14 cellular contexts compared by ENCODE assay signal in the genomic region with DNA sequence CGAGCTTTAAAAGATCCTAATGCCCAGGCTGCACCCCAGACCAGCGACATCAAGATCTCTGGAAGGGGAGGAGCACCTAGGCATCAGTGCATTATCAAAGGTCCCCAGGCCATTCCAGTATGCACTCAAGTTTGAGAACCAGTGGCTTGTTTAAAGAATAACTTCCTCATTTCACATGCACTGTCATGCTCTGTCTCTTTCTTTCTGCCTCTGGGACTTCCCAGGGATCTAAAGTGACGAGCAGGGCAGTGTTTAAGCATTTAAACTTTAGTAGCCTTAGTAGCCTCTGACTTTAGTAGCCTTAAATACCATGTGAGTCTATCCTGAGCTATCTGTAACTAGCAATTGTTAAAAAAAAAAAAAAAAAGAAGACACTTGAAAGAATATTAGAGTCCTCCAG. TPM values are rescaled to one million over a fixed set of nuclear protein-coding genes. Genes with fewer than 3 reads are reported as not detected.
DNase-seq lines count a peak whose midpoint lies in the region; ATAC-seq and TF ChIP-seq lines count a peak whose summit lies in the region.
"Had no signal": no experiment of that assay in that cellular context is flagged by ENCODE, and none has a peak within 500 bp of the region (broad histone marks: within the 10 kb centered on the region; RNA-seq: fewer than 3 reads in every experiment).

No MANE protein-coding gene starts in this region.

- H3K27me3 ChIP-seq in endodermal cell (ENCODE audit: control insufficient read depth, insufficient read depth, low read length, poor library complexity, severe bottlenecking), result no peaks in the 10 kb centered on the region
- H3K27me3 ChIP-seq: breast epithelium had no signal

- 74 to 87% methylated on average over 3 of the region's 3 CpGs for WGBS in endodermal cell (ENCODE audit: insufficient coverage in 1 of 2, insufficient read length in 1 of 2), 2 experiments

- no peaks in the 10 kb centered on the region for H3K9me3 ChIP-seq in endodermal cell (ENCODE audit: control insufficient read depth, low read length)
- H3K9me3 ChIP-seq: breast epithelium had no signal

- no peaks in the 10 kb centered on the region for H3K4me1 ChIP-seq in endodermal cell (ENCODE audit: control insufficient read depth, insufficient read depth, low read length)
- H3K4me1 ChIP-seq: breast epithelium had no signal

- DNase-seq in endodermal cell (no peak), globus pallidus (ENCODE audit: low spot score) (no peak), NCI-H774 (lab: John Stamatoyannopoulos, UW) (no peak)
- no peak for DNase-seq in stimulated activated CD4-positive, alpha-beta T cell treated with anti-CD3 and anti-CD28 coated beads, Interleukin-4, amount 100 ng/mL, for 4 hours
- no peak for DNase-seq in stimulated activated CD4-positive, alpha-beta T cell treated with anti-CD3 and anti-CD28 coated beads, Interleukin-2, amount 100 ng/mL, for 24 hours
- DNase-seq: COR-L47; small intestine; stimulated activated naive CD4-positive, alpha-beta T cell had no signal

- no peak overlapping the region for H3K9ac ChIP-seq in endodermal cell (ENCODE audit: extremely low read depth, low read length, poor library complexity, severe bottlenecking)

- no peak overlapping the region for H3K4me3 Mint-ChIP-seq in endodermal cell
- H3K4me3 Mint-ChIP-seq: mesothelial cell of epicardium had no signal

- no peak overlapping the region for H3K27ac ChIP-seq in endodermal cell (ENCODE audit: low read depth, low read length)
- H3K27ac ChIP-seq: breast epithelium had no signal

- H3K27me3 Mint-ChIP-seq in endodermal cell (ENCODE audit: insufficient read depth), result peaks cover 3% of the 10 kb centered on the region

- ATAC-seq in GM18511 (IDR thresholded peaks at IDR 0.05; ENCODE audit: unreplicated experiment) (peak; percentile 98), GM21423 (IDR thresholded peaks at IDR 0.05; ENCODE audit: unreplicated experiment) (peak; percentile 98), HG03139 (IDR thresholded peaks at IDR 0.05; ENCODE audit: unreplicated experiment) (peak; percentile 81)
- ATAC-seq: SK-N-SH treated with all-trans-retinoic acid at 6 μM for 48 hours had no signal

- no peak for TF ChIP-seq CTCF in endodermal cell (conservative IDR thresholded peaks at IDR 0.05)

- peak overlapping the region; percentile 16 for H3K4me3 ChIP-seq in endodermal cell (ENCODE audit: low read length)
- H3K4me3 ChIP-seq: breast epithelium had no signal

- H3K4me1 Mint-ChIP-seq in endodermal cell, result peaks cover 21% of the 10 kb centered on the region

- H3K9me3 Mint-ChIP-seq in endodermal cell, result peaks cover 1% of the 10 kb centered on the region

- no peaks in the 10 kb centered on the region for H3K36me3 Mint-ChIP-seq in endodermal cell (ENCODE audit: low read depth)

- H3K27ac Mint-ChIP-seq in endodermal cell, result peak overlapping the region; percentile 76
- H3K27ac Mint-ChIP-seq: mesothelial cell of epicardium had no signal

- no peaks in the 10 kb centered on the region for H3K36me3 ChIP-seq in endodermal cell (ENCODE audit: control insufficient read depth, insufficient read depth, low read length)
- H3K36me3 ChIP-seq: breast epithelium had no signal

RNA-seq across cellular contexts. Expression of a gene that starts 8.9 kb away (rescaled TPM):
- total RNA-seq in endodermal cell, result 100 to 1,000 TPM; 237 to 319 TPM
- polyA plus RNA-seq in endodermal cell (2013, experiment 1 of 2), result 114 TPM
- 116 TPM for polyA plus RNA-seq in endodermal cell (2013, experiment 2 of 2)

RNA-seq across cellular contexts. Expression of a gene that starts 43.1 kb away (rescaled TPM):
- total RNA-seq in endodermal cell, result not detected
- polyA plus RNA-seq in endodermal cell (2013, experiment 1 of 2), result not detected
- polyA plus RNA-seq in endodermal cell (2013, experiment 2 of 2), result not detected
- total RNA-seq: breast epithelium, mesothelial cell of epicardium had no signal
- polyA plus RNA-seq: small intestine had no signal
